In genomic region chr5:122602700-122603099, GRCh38 we compare ENCODE assay signal across 16 cellular contexts.
DNase-seq lines count a peak whose midpoint lies in the region; ATAC-seq, FAIRE-seq and TF ChIP-seq lines count a peak whose summit lies in the region.
"Had no signal": no experiment of that assay in that cellular context is flagged by ENCODE, and none has a peak within 500 bp of the region (broad histone marks: within the 10 kb centered on the region; RNA-seq: fewer than 3 reads in every experiment).

No MANE protein-coding gene starts in this region.

- FAIRE-seq in GM12878 (lab: Jason Lieb, UNC) = no peak
- FAIRE-seq: A204.1, GM18507, H54 had no signal

- TF ChIP-seq EP300 in Ishikawa (IDR thresholded peaks at IDR 0.05; ENCODE audit: borderline replicate concordance) = 0 out of 2 replicates have a peak, but pooled peaks have one; percentile 6
- TF ChIP-seq EP300 in GM12878 (IDR thresholded peaks at IDR 0.05; ENCODE audit: borderline replicate concordance in 1 of 2, control insufficient read depth in 1 of 2, low read depth in 2 of 2, low read length in 2 of 2) = no peak

- POLR2A ChIA-PET in GM12878 (lab: Charles Lee) = no interaction called here

- H3K9ac ChIP-seq in GM12878 (ENCODE audit: control insufficient read depth, insufficient read depth, low read length) (no peak overlapping the region), smooth muscle cell (ENCODE audit: low read depth) (no peak overlapping the region)
- H3K9ac ChIP-seq: GM23248 had no signal

- CTCF ChIA-PET in GM12878 (lab: Yijun Ruan, JAX) = no interaction called here

- no peak for ATAC-seq in GM12878
- no peak for ATAC-seq in stimulated activated naive CD8-positive, alpha-beta T cell treated with anti-CD3 and anti-CD28 coated beads, Interleukin-15, Interleukin-2, amounts not matched to agents 100 U/mL and 50 U/mL, for 24 hours
- ATAC-seq: HCT116 had no signal

- TF ChIP-seq RAD21 in Ishikawa (IDR thresholded peaks at IDR 0.05; ENCODE audit: low read depth) = no peak
- TF ChIP-seq RAD21 in GM12878 (IDR thresholded peaks at IDR 0.05; ENCODE audit: insufficient read depth, low read depth, low read length) = no peak

- H2AFZ ChIP-seq in GM12878 (ENCODE audit: control insufficient read depth, low read depth, low read length) = no peak overlapping the region
- H2AFZ ChIP-seq in smooth muscle cell (ENCODE audit: low read depth) = peak overlapping the region; percentile 41
- H2AFZ ChIP-seq: GM23248 had no signal

- H3K4me1 ChIP-seq in GM12878 (ENCODE audit: control insufficient read depth, insufficient read depth, low read length) (no peaks in the 10 kb centered on the region), smooth muscle cell (ENCODE audit: low read depth) (no peaks in the 10 kb centered on the region), vagina (no peaks in the 10 kb centered on the region)

- TF ChIP-seq CTCF in GM12878 (IDR thresholded peaks at IDR 0.05 in 2 of 3, conservative IDR thresholded peaks at IDR 0.05 in 1 of 3; ENCODE audit: control insufficient read depth in 2 of 3, extremely low read depth in 1 of 3, insufficient read depth in 1 of 3, low read depth in 3 of 3, low read length in 3 of 3) (no peak), smooth muscle cell (IDR thresholded peaks at IDR 0.05; ENCODE audit: borderline replicate concordance, insufficient read depth, poor library complexity, severe bottlenecking) (no peak), vagina (IDR thresholded peaks at IDR 0.05) (no peak)

- H3K36me3 ChIP-seq in GM12878 (ENCODE audit: control insufficient read depth in 2 of 2, insufficient read depth in 2 of 2, low read length in 1 of 2) (no peaks in the 10 kb centered on the region), smooth muscle cell (ENCODE audit: low read depth) (no peaks in the 10 kb centered on the region), vagina (no peaks in the 10 kb centered on the region)

- no peak overlapping the region for H3K4me2 ChIP-seq in GM12878 (ENCODE audit: control insufficient read depth, insufficient read depth)
- H3K4me2 ChIP-seq in smooth muscle cell = no peak overlapping the region

- SMC1A ChIA-PET in GM12878 (lab: Charles Lee; ENCODE audit: uncharacterized antibody, unreplicated experiment) = no interaction called here

- no TSS peak for BruUV-seq in GM12878 (replicated peaks; lab: Mats Ljungman, UMichigan)

- H3K27ac ChIP-seq in GM12878 (ENCODE audit: control insufficient read depth, insufficient read depth) = no peak overlapping the region
- no peak overlapping the region for H3K27ac ChIP-seq in smooth muscle cell (ENCODE audit: low read depth)
- H3K27ac ChIP-seq in vagina = no peak overlapping the region
- H3K27ac ChIP-seq: GM23248 had no signal

- H3K9me3 ChIP-seq in GM12878 (replicated peaks; ENCODE audit: control insufficient read depth, insufficient read depth, low read length) (no peaks in the 10 kb centered on the region; the same call in 1 of the 3 replicates), smooth muscle cell (replicated peaks; ENCODE audit: low read depth) (no peaks in the 10 kb centered on the region), vagina (no peaks in the 10 kb centered on the region)

- H4K20me1 ChIP-seq in GM12878 (ENCODE audit: control insufficient read depth, insufficient read depth) (no peaks in the 10 kb centered on the region), smooth muscle cell (ENCODE audit: low read depth) (no peaks in the 10 kb centered on the region)

- intact Hi-C loops in GM12878 (cut with micrococcal nuclease; ENCODE audit: unreplicated experiment) (no loop called here), vagina (cut with DNase I) (no loop called here)

- no peak for TF ChIP-seq POLR2A in GM12878 (IDR thresholded peaks at IDR 0.05; ENCODE audit: low read depth, low read length)
- TF ChIP-seq POLR2A in vagina (IDR thresholded peaks at IDR 0.05) = no peak

- H3K4me3 ChIP-seq in GM12878 = no peak overlapping the region
- no peak overlapping the region for H3K4me3 ChIP-seq in smooth muscle cell
- H3K4me3 ChIP-seq in vagina = no peak overlapping the region
- H3K4me3 ChIP-seq: GM23248 had no signal

- in situ Hi-C loops in GM12878 (cut with MboI) = no loop called here

- DNase-seq in GM12878 (ENCODE audit: low read depth, low spot score) (no peak), left kidney (ENCODE audit: low read depth, low spot score) (peak; percentile 58), smooth muscle cell (lab: John Stamatoyannopoulos, UW; ENCODE audit: unreplicated experiment) (no peak), vagina (ENCODE audit: extremely low spot score in 2 of 2) (no peak)
- no peak for DNase-seq in stimulated activated CD4-positive, alpha-beta T cell treated with anti-CD3 and anti-CD28 coated beads, Interleukin-4, amount 100 ng/mL, for 1 hour
- no peak for DNase-seq in stimulated activated naive CD8-positive, alpha-beta T cell treated with anti-CD3 and anti-CD28 coated beads, Interleukin-15, Interleukin-2, amounts not matched to agents 100 U/mL and 50 U/mL, for 24 hours
- DNase-seq: C1 segment of cervical spinal cord; Calu3; CD4-positive, alpha-beta T cell; DMS 273 treated with DMSO at 0.1 percent for 48 hours; GM23248 had no signal

- RAD21 ChIA-PET in GM12878 (lab: Charles Lee; ENCODE audit: unreplicated experiment) = no interaction called here

- 0% methylated on average over 1 of the region's 1 CpG for WGBS in GM12878 (ENCODE audit: insufficient coverage, insufficient replicate concordance, low lambda C conversion rate, missing lambda C conversion rate)
- WGBS in smooth muscle cell (ENCODE audit: low lambda C conversion rate) = 94% methylated on average over 1 of the region's 1 CpG

- H3K79me2 ChIP-seq in GM12878 (ENCODE audit: control insufficient read depth, insufficient read depth, low read length) (no peaks in the 10 kb centered on the region), smooth muscle cell (ENCODE audit: low read depth) (no peaks in the 10 kb centered on the region)

- no peaks in the 10 kb centered on the region for H3F3A ChIP-seq in smooth muscle cell (ENCODE audit: low read depth)

- H3K27me3 ChIP-seq in GM12878 (replicated peaks in 1 of 2; ENCODE audit: control insufficient read depth in 2 of 2, insufficient read depth in 2 of 2, low read length in 1 of 2) (no peaks in the 10 kb centered on the region), smooth muscle cell (ENCODE audit: low read depth) (no peaks in the 10 kb centered on the region), vagina (no peaks in the 10 kb centered on the region)

TF ChIP-seq in Ishikawa, 13 proteins besides CTCF, POLR2A, EP300 and RAD21:
- TF ChIP-seq NFIC (IDR thresholded peaks at IDR 0.05) = peak; percentile 47; the same call in 1 of the 2 replicates
- TF ChIP-seq USF1 (IDR thresholded peaks at IDR 0.05) = no peak

TF ChIP-seq in GM12878, 131 proteins besides CTCF, POLR2A, EP300 and RAD21:
- no peak for TF ChIP-seq NKRF (conservative IDR thresholded peaks at IDR 0.05)
- no peak for TF ChIP-seq CHD4 (IDR thresholded peaks at IDR 0.05)
- 0 out of 2 replicates have a peak, but pooled peaks have one; percentile 27 for TF ChIP-seq MEF2A (IDR thresholded peaks at IDR 0.05; ENCODE audit: insufficient read depth, low read depth, low read length)
- TF ChIP-seq STAT1 (conservative IDR thresholded peaks at IDR 0.05) = no peak
